21 cellular contexts compared by ENCODE assay signal in the genomic region with DNA sequence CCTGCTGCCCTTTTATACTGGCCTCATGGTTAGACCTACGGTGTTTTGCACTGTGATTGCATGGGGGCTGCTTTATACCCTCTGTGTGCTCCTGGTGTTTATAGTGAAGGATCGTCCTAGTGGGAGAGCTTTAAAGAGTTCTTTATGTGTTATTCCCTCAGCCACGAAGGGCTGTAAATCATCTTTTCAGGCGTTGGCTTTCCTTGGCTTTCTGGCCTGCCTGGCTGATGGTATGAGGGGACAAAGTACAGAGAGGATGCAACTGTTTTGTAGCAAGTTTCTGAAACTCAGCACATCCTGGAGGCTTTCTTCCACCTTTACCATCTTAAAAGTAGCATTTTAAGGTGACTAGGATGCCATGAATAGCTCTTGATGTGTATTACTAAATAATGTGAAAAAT.
DNase-seq lines count a peak whose midpoint lies in the region; ATAC-seq and TF ChIP-seq lines count a peak whose summit lies in the region.
"Had no signal": no experiment of that assay in that cellular context is flagged by ENCODE, and none has a peak within 500 bp of the region (broad histone marks: within the 10 kb centered on the region; RNA-seq: fewer than 3 reads in every experiment).

No MANE protein-coding gene starts in this region.

- in situ Hi-C loops in IMR-90 (cut with MboI; ENCODE audit: low sequenced_read_pairs) = no loop called here

- no peak for ATAC-seq in IMR-90 (ENCODE audit: low read depth)
- ATAC-seq in GM18505 (IDR thresholded peaks at IDR 0.05; ENCODE audit: unreplicated experiment) = no peak
- ATAC-seq: K562 had no signal

- H3K4me3 Mint-ChIP-seq in neural progenitor cell = no peak overlapping the region
- H3K4me3 Mint-ChIP-seq: CD4-positive, CD25-positive, alpha-beta regulatory T cell had no signal

- H3K36me3 ChIP-seq in IMR-90 (ENCODE audit: control insufficient read depth, insufficient read depth, low read length) = no peaks in the 10 kb centered on the region
- H3K36me3 ChIP-seq in neural progenitor cell = no peaks in the 10 kb centered on the region
- H3K36me3 ChIP-seq: Peyer's patch, SJCRH30 had no signal

- TF ChIP-seq CTCF in IMR-90 (conservative IDR thresholded peaks at IDR 0.05; ENCODE audit: low read depth, low read length) (no peak), neural progenitor cell (IDR thresholded peaks at IDR 0.05) (no peak)

- WGBS in IMR-90 (ENCODE audit: extremely low coverage in 2 of 2, insufficient read length in 1 of 2), 2 experiments = no CpG with 5 or more reads among the region's 4 CpGs

- no peaks in the 10 kb centered on the region for H3K27me3 Mint-ChIP-seq in neural progenitor cell (ENCODE audit: insufficient read depth, low read depth)

- no peak overlapping the region for H2BK15ac ChIP-seq in IMR-90 (ENCODE audit: low read depth, low read length)

- no peaks in the 10 kb centered on the region for H3K27me3 ChIP-seq in IMR-90 (ENCODE audit: control insufficient read depth, insufficient read depth, low read length)
- no peaks in the 10 kb centered on the region for H3K27me3 ChIP-seq in neural progenitor cell
- H3K27me3 ChIP-seq: Peyer's patch, SJCRH30 had no signal

- H3K18ac ChIP-seq in IMR-90 (ENCODE audit: low read depth, low read length) = no peak overlapping the region

- H3K56ac ChIP-seq in IMR-90 (ENCODE audit: extremely low read depth, insufficient read depth, low read length) = no peak overlapping the region

- H4K8ac ChIP-seq in IMR-90 (ENCODE audit: low read depth in 2 of 2, low read length in 2 of 2) = no peak overlapping the region

- BruUV-seq in IMR-90 (replicated peaks; lab: Mats Ljungman, UMichigan) = no TSS peak

- CTCF ChIA-PET in IMR-90 (lab: Yijun Ruan, JAX) = interaction anchor here (0.6 kb wide), 1 partner anchor 404 kb away, joined by 5 read pairs; no protein-coding TSS in a partner anchor

- H3K4me3 ChIP-seq in IMR-90 (ENCODE audit: insufficient read depth, low read depth, low read length) (no peak overlapping the region), neural progenitor cell (no peak overlapping the region)
- H3K4me3 ChIP-seq: K562, Peyer's patch, SJCRH30 had no signal

- POLR2A ChIA-PET in IMR-90 (lab: Charles Lee; ENCODE audit: unreplicated experiment) = interaction anchor here (0.7 kb wide), 1 partner anchor 172 kb away, joined by 13 read pairs; no protein-coding TSS in a partner anchor

- H3K4me2 ChIP-seq in IMR-90 (ENCODE audit: low read depth, low read length) = no peak overlapping the region
- H3K4me2 ChIP-seq in neural progenitor cell = no peak overlapping the region

- H3K27ac Mint-ChIP-seq in neural progenitor cell = no peak overlapping the region
- H3K27ac Mint-ChIP-seq: CD4-positive, CD25-positive, alpha-beta regulatory T cell had no signal

- H2AFZ ChIP-seq in IMR-90 (replicated peaks; ENCODE audit: low read length, poor library complexity) = peak overlapping the region; percentile 56
- peak overlapping the region; percentile 60 for H2AFZ ChIP-seq in neural progenitor cell (replicated peaks)

- TF ChIP-seq POLR2A in IMR-90 (IDR thresholded peaks at IDR 0.05; ENCODE audit: low read depth, low read length) (no peak), GM18505 (IDR thresholded peaks at IDR 0.05; ENCODE audit: borderline replicate concordance, extremely low read depth, insufficient read depth, insufficient read length) (no peak)

- H3K23ac ChIP-seq in IMR-90 (ENCODE audit: low read depth, low read length) = no peak overlapping the region

- H3K9me3 Mint-ChIP-seq in neural progenitor cell = no peaks in the 10 kb centered on the region
- H3K9me3 Mint-ChIP-seq: CD4-positive, CD25-positive, alpha-beta regulatory T cell had no signal

- no peaks in the 10 kb centered on the region for H3K36me3 Mint-ChIP-seq in neural progenitor cell
- H3K36me3 Mint-ChIP-seq: CD4-positive, CD25-positive, alpha-beta regulatory T cell had no signal

- no peak for TF ChIP-seq RAD21 in IMR-90 (IDR thresholded peaks at IDR 0.05; ENCODE audit: low read length)

- no peaks in the 10 kb centered on the region for H3K9me1 ChIP-seq in IMR-90 (ENCODE audit: insufficient read depth, low read length)

- H3F3A ChIP-seq in neural progenitor cell (ENCODE audit: low read depth) = no peaks in the 10 kb centered on the region

- H3K79me2 ChIP-seq in neural progenitor cell (ENCODE audit: low read depth) = no peaks in the 10 kb centered on the region

- no peak overlapping the region for H3K27ac ChIP-seq in IMR-90 (ENCODE audit: insufficient read depth, low read length)
- no peak overlapping the region for H3K27ac ChIP-seq in neural progenitor cell
- H3K27ac ChIP-seq: Peyer's patch, SJCRH30 had no signal

- peak overlapping the region; percentile 7 for H2AK9ac ChIP-seq in IMR-90 (replicated peaks; ENCODE audit: low read depth, low read length, poor library complexity)

- no peak overlapping the region for H2BK120ac ChIP-seq in IMR-90 (ENCODE audit: low read depth, low read length)

- no peak overlapping the region for H2BK20ac ChIP-seq in IMR-90 (ENCODE audit: low read depth, low read length)

- H2BK5ac ChIP-seq in IMR-90 (ENCODE audit: low read depth, low read length, poor library complexity, severe bottlenecking) = no peak overlapping the region

- H4K5ac ChIP-seq in IMR-90 (ENCODE audit: low read depth, low read length) = no peak overlapping the region

- no peak overlapping the region for H3K14ac ChIP-seq in IMR-90 (replicated peaks; ENCODE audit: low read depth, low read length)

- H3K9ac ChIP-seq in IMR-90 (ENCODE audit: low read depth, low read length) (no peak overlapping the region), neural progenitor cell (no peak overlapping the region)

- DNase-seq in IMR-90 (no peak), left kidney (ENCODE audit: low read depth, low spot score) (peak; percentile 55), neural progenitor cell (ENCODE audit: low spot score) (peak; percentile 6), D341Med (ENCODE audit: low spot score) (no peak), SHP77 (lab: John Stamatoyannopoulos, UW) (no peak), OCI-M2 (lab: John Stamatoyannopoulos, UW; ENCODE audit: unreplicated experiment) (no peak)
- DNase-seq: CD4-positive, CD25-positive, alpha-beta regulatory T cell; DMS 273 treated with DMSO at 0.1 percent for 48 hours; DMS79 treated with DMSO at 0.1 percent for 48 hours; GOT3; HCEC 1CT; MM.1S; NCI-H1048; NCI-H1417 treated with DMSO at 0.1 percent for 48 hours; NCI-H187; NCI-H2107; NCI-H446 treated with DMSO at 0.1 percent for 48 hours; Peyer's patch; SJCRH30 had no signal

- H3K4me1 Mint-ChIP-seq in neural progenitor cell = no peaks in the 10 kb centered on the region
- H3K4me1 Mint-ChIP-seq: CD4-positive, CD25-positive, alpha-beta regulatory T cell had no signal

- intact Hi-C loops in IMR-90 (cut with micrococcal nuclease) = no loop called here

- H4K20me1 ChIP-seq in IMR-90 (ENCODE audit: insufficient read depth, low read length) = no peaks in the 10 kb centered on the region
- H4K20me1 ChIP-seq in neural progenitor cell (ENCODE audit: low read depth) = no peaks in the 10 kb centered on the region

- H3K4me1 ChIP-seq in IMR-90 (ENCODE audit: control insufficient read depth, insufficient read depth, low read length) = no peaks in the 10 kb centered on the region
- peaks cover 9% of the 10 kb centered on the region for H3K4me1 ChIP-seq in neural progenitor cell
- H3K4me1 ChIP-seq: Peyer's patch, SJCRH30 had no signal

- no peaks in the 10 kb centered on the region for H3K79me1 ChIP-seq in IMR-90 (ENCODE audit: low read depth in 1 of 2, low read length in 2 of 2)

- no peak overlapping the region for H2AK5ac ChIP-seq in IMR-90 (ENCODE audit: low read depth, low read length)

- dilution Hi-C loops in IMR-90 (cut with HindIII; ENCODE audit: low sequenced_read_pairs, unreplicated experiment) = no loop called here

- no peak overlapping the region for H4K91ac ChIP-seq in IMR-90 (ENCODE audit: insufficient read depth, low read depth, low read length)

- H3K4ac ChIP-seq in IMR-90 (ENCODE audit: low read depth, low read length) = no peak overlapping the region

- no peaks in the 10 kb centered on the region for H3K9me3 ChIP-seq in IMR-90 (ENCODE audit: control insufficient read depth, insufficient read depth, low read length)
- no peaks in the 10 kb centered on the region for H3K9me3 ChIP-seq in neural progenitor cell (ENCODE audit: low read depth)
- H3K9me3 ChIP-seq: Peyer's patch, SJCRH30 had no signal

TF ChIP-seq in IMR-90, 13 proteins besides CTCF, POLR2A, EP300 and RAD21 (continues in another document):
- TF ChIP-seq BHLHE40 (IDR thresholded peaks at IDR 0.05; ENCODE audit: low read depth, low read length) = no peak
- TF ChIP-seq USF2 (IDR thresholded peaks at IDR 0.05; ENCODE audit: low read depth, low read length) = no peak
- no peak for TF ChIP-seq NFE2L2 (IDR thresholded peaks at IDR 0.05; ENCODE audit: low read depth, low read length)
- TF ChIP-seq CHD1 (IDR thresholded peaks at IDR 0.05; ENCODE audit: low read depth, low read length) = no peak
- TF ChIP-seq SMC3 (IDR thresholded peaks at IDR 0.05; ENCODE audit: low read depth, low read length) = no peak
- no peak for TF ChIP-seq RCOR1 (IDR thresholded peaks at IDR 0.05; ENCODE audit: insufficient replicate concordance, low read length)
- no peak for TF ChIP-seq RFX5 (IDR thresholded peaks at IDR 0.05; ENCODE audit: low read depth, low read length)
- no peak for TF ChIP-seq MAZ (IDR thresholded peaks at IDR 0.05; ENCODE audit: borderline replicate concordance, low read depth, low read length)
- TF ChIP-seq CEBPB (IDR thresholded peaks at IDR 0.05; ENCODE audit: low read depth, low read length) = no peak
- no peak for TF ChIP-seq MXI1 (IDR thresholded peaks at IDR 0.05; ENCODE audit: borderline replicate concordance, low read depth, low read length)
- TF ChIP-seq FOS (IDR thresholded peaks at IDR 0.05; ENCODE audit: low read depth, low read length) = no peak
- TF ChIP-seq, protein P1, sequence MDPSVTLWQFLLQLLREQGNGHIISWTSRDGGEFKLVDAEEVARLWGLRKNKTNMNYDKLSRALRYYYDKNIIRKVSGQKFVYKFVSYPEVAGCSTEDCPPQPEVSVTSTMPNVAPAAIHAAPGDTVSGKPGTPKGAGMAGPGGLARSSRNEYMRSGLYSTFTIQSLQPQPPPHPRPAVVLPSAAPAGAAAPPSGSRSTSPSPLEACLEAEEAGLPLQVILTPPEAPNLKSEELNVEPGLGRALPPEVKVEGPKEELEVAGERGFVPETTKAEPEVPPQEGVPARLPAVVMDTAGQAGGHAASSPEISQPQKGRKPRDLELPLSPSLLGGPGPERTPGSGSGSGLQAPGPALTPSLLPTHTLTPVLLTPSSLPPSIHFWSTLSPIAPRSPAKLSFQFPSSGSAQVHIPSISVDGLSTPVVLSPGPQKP (IDR thresholded peaks at IDR 0.05; ENCODE audit: borderline replicate concordance, low read depth, low read length) = no peak

Comparison
In these comparisons a context has a peak if more than half of its experiments do, and no peak if none do; other contexts are left out.
1. DNase-seq: peak in left kidney (single experiment) and neural progenitor cell (single experiment); none in IMR-90 (single experiment), D341Med (single experiment), SHP77 (0 of 2) and OCI-M2 (single experiment).